Comparison of ENCODE assay signal across 9 cellular contexts in genomic region chr11:119678351-119678750, GRCh38.
"Had no signal": no experiment of that assay in that cellular context is flagged by ENCODE, and none has a peak within 500 bp of the region (broad histone marks: within the 10 kb centered on the region; RNA-seq: fewer than 3 reads in every experiment).

No MANE protein-coding gene starts in this region.

- DNase-seq: H9, HCEC 1CT, KBM-7 had no signal

- H3K9ac ChIP-seq: KMS-11 had no signal

- H3K27ac Mint-ChIP-seq: GM23338, H9, IgD-negative memory B cell had no signal

- FAIRE-seq: H1, H54, HTR-8/SVneo had no signal

- ATAC-seq: GM23338 had no signal

- H3K4me3 ChIP-seq: GM23338 had no signal

- H3K27ac ChIP-seq: KMS-11 had no signal

- H3K4me2 ChIP-seq: GM23338, KMS-11 had no signal
